In genomic region chr21:42374457-42374856, GRCh38 we compare ENCODE assay signal across 31 cellular contexts. TPM values are rescaled to one million over a fixed set of nuclear protein-coding genes. Genes with fewer than 3 reads are reported as not detected.
DNase-seq lines count a peak whose midpoint lies in the region; ATAC-seq and TF ChIP-seq lines count a peak whose summit lies in the region.
"Had no signal": no experiment of that assay in that cellular context is flagged by ENCODE, and none has a peak within 500 bp of the region (broad histone marks: within the 10 kb centered on the region; RNA-seq: fewer than 3 reads in every experiment).

No MANE protein-coding gene starts in this region.

- H3K27me3 ChIP-seq in left lung: peaks cover 0 to 24% of the 10 kb centered on the region in 2 donors
- H3K27me3 ChIP-seq: ascending aorta, MG63, testis had no signal

- peak overlapping the region; percentile 53 for H3K4me3 Mint-ChIP-seq in stimulated activated naive CD8-positive, alpha-beta T cell treated with anti-CD3 and anti-CD28 coated beads, Interleukin-15, Interleukin-2, amounts not matched to agents 100 ng/mL and 50 ng/mL, for 24 hours
- peak overlapping the region in 1 of 2 donors; percentile 57 for H3K4me3 Mint-ChIP-seq in stimulated activated naive CD8-positive, alpha-beta T cell treated with anti-CD3 and anti-CD28 coated beads, Interleukin-15, amount 100 ng/mL, for 72 hours
- H3K4me3 Mint-ChIP-seq in activated T-cell treated with anti-CD3 and anti-CD28 coated beads, Interleukin-2, amount 50 U/mL, for 72 hours: peak overlapping the region; percentile 68 to 75
- H3K4me3 Mint-ChIP-seq: stimulated activated naive B cell treated with anti-CD40 and anti-IgM and Interleukin-4, amounts not matched to agents 10 μg/mL and 1 μg/mL and 100 μg/mL, for 72 hours had no signal

- H3K36me3 ChIP-seq in left lung: no peaks in the 10 kb centered on the region
- H3K36me3 ChIP-seq: ascending aorta, cardiac muscle cell, HAP-1, left ventricle myocardium inferior, MG63 had no signal

- peak overlapping the region; percentile 94 for H3K27ac Mint-ChIP-seq in stimulated activated naive CD8-positive, alpha-beta T cell treated with anti-CD3 and anti-CD28 coated beads, Interleukin-15, Interleukin-2, amounts not matched to agents 100 ng/mL and 50 ng/mL, for 24 hours
- H3K27ac Mint-ChIP-seq in stimulated activated naive CD8-positive, alpha-beta T cell treated with anti-CD3 and anti-CD28 coated beads, Interleukin-15, amount 100 ng/mL, for 72 hours: no peak overlapping the region
- H3K27ac Mint-ChIP-seq in activated T-cell treated with anti-CD3 and anti-CD28 coated beads, Interleukin-2, amount 50 U/mL, for 72 hours: peak overlapping the region; percentile 95
- H3K27ac Mint-ChIP-seq: stimulated activated naive B cell treated with anti-CD40 and anti-IgM and Interleukin-4, amounts not matched to agents 10 μg/mL and 1 μg/mL and 100 μg/mL, for 72 hours had no signal

- H3K9me3 Mint-ChIP-seq in stimulated activated naive CD8-positive, alpha-beta T cell treated with anti-CD3 and anti-CD28 coated beads, Interleukin-15, Interleukin-2, amounts not matched to agents 100 ng/mL and 50 ng/mL, for 24 hours: no peaks in the 10 kb centered on the region
- H3K9me3 Mint-ChIP-seq in stimulated activated naive CD8-positive, alpha-beta T cell treated with anti-CD3 and anti-CD28 coated beads, Interleukin-15, amount 100 ng/mL, for 72 hours: no peaks in the 10 kb centered on the region
- no peaks in the 10 kb centered on the region for H3K9me3 Mint-ChIP-seq in activated T-cell treated with anti-CD3 and anti-CD28 coated beads, Interleukin-2, amount 50 U/mL, for 72 hours
- H3K9me3 Mint-ChIP-seq: activated naive CD4-positive, alpha-beta T cell treated with anti-CD3 and anti-CD28 coated beads, Interleukin-2, amount 50 U/mL, for 72 hours; stimulated activated naive B cell treated with anti-CD40 and anti-IgM and Interleukin-4, amounts not matched to agents 10 μg/mL and 1 μg/mL and 100 μg/mL, for 72 hours had no signal

- no peak overlapping the region for H3K4me3 ChIP-seq in left lung
- H3K4me3 ChIP-seq: ascending aorta, cardiac muscle cell, coronary artery, HAP-1, left ventricle myocardium inferior, MG63, psoas muscle, testis had no signal

- no peaks in the 10 kb centered on the region for H3K4me1 ChIP-seq in left lung
- H3K4me1 ChIP-seq: ascending aorta, HAP-1, left ventricle myocardium inferior, psoas muscle, testis had no signal

- intact Hi-C loops in left lung (cut with DNase I): no loop called here

- H3K27me3 Mint-ChIP-seq in stimulated activated naive CD8-positive, alpha-beta T cell treated with anti-CD3 and anti-CD28 coated beads, Interleukin-15, Interleukin-2, amounts not matched to agents 100 ng/mL and 50 ng/mL, for 24 hours: peaks cover 4% of the 10 kb centered on the region
- no peaks in the 10 kb centered on the region for H3K27me3 Mint-ChIP-seq in stimulated activated naive CD8-positive, alpha-beta T cell treated with anti-CD3 and anti-CD28 coated beads, Interleukin-15, amount 100 ng/mL, for 72 hours
- H3K27me3 Mint-ChIP-seq in activated T-cell treated with anti-CD3 and anti-CD28 coated beads, Interleukin-2, amount 50 U/mL, for 72 hours (ENCODE audit: low read depth): no peaks in the 10 kb centered on the region

- no peak overlapping the region for H3K27ac ChIP-seq in left lung
- H3K27ac ChIP-seq: ascending aorta, C4-2B, cardiac muscle cell, coronary artery, left ventricle myocardium inferior, psoas muscle, testis had no signal

- H3K9me3 ChIP-seq in left lung: no peaks in the 10 kb centered on the region
- H3K9me3 ChIP-seq: ascending aorta, HAP-1, left ventricle myocardium inferior, MG63, psoas muscle, testis had no signal

- TF ChIP-seq CTCF in left lung (IDR thresholded peaks at IDR 0.05): no peak

- no peak for DNase-seq in stimulated activated naive CD8-positive, alpha-beta T cell treated with anti-CD3 and anti-CD28 coated beads, Interleukin-15, amount 100 ng/mL, for 72 hours
- DNase-seq in activated T-cell treated with anti-CD3 and anti-CD28 coated beads, Interleukin-2, amount 50 U/mL, for 72 hours: peak in 1 of 2 donors; percentile 17
- no peak for DNase-seq in left lung
- no peak for DNase-seq in A172 (ENCODE audit: low spot score)
- DNase-seq: effector memory CD4-positive, alpha-beta T cell; erythroblast; KBM-7; left ventricle myocardium inferior; MG63; NCI-H2029 treated with DMSO at 0.1 percent for 48 hours; NCI-H226; NCI-H69; nucleus accumbens; psoas muscle; SHP77; stimulated activated CD4-positive, alpha-beta T cell treated with anti-CD3 and anti-CD28 coated beads, Interleukin-4, amount 100 ng/mL, for 4 hours; stimulated activated naive B cell treated with anti-CD40 and anti-IgM and Interleukin-4, amounts not matched to agents 10 μg/mL and 1 μg/mL and 100 μg/mL, for 72 hours; T-helper 9 cell; testis had no signal

- no peak for ATAC-seq in stimulated activated naive CD8-positive, alpha-beta T cell treated with anti-CD3 and anti-CD28 coated beads, Interleukin-15, amount 100 ng/mL, for 72 hours
- peak; percentile 40 to 52 for ATAC-seq in activated T-cell treated with anti-CD3 and anti-CD28 coated beads, Interleukin-2, amount 50 U/mL, for 72 hours (replicated peaks in 1 of 2)
- ATAC-seq in GM19023 (IDR thresholded peaks at IDR 0.05; ENCODE audit: unreplicated experiment) (no peak), left lung (no peak)
- ATAC-seq: Panc1; psoas muscle; stimulated activated naive B cell treated with anti-CD40 and anti-IgM and Interleukin-4, amounts not matched to agents 10 μg/mL and 1 μg/mL and 100 μg/mL, for 72 hours had no signal

- H3K36me3 Mint-ChIP-seq in stimulated activated naive CD8-positive, alpha-beta T cell treated with anti-CD3 and anti-CD28 coated beads, Interleukin-15, Interleukin-2, amounts not matched to agents 100 ng/mL and 50 ng/mL, for 24 hours (ENCODE audit: low read depth): peaks cover 21% of the 10 kb centered on the region
- peaks cover 9 to 26% of the 10 kb centered on the region in 2 donors for H3K36me3 Mint-ChIP-seq in activated T-cell treated with anti-CD3 and anti-CD28 coated beads, Interleukin-2, amount 50 U/mL, for 72 hours (ENCODE audit: insufficient read depth in 2 of 2)

- H3K4me1 Mint-ChIP-seq in stimulated activated naive CD8-positive, alpha-beta T cell treated with anti-CD3 and anti-CD28 coated beads, Interleukin-15, Interleukin-2, amounts not matched to agents 100 ng/mL and 50 ng/mL, for 24 hours (ENCODE audit: low read depth): peaks cover 52% of the 10 kb centered on the region
- H3K4me1 Mint-ChIP-seq in stimulated activated naive CD8-positive, alpha-beta T cell treated with anti-CD3 and anti-CD28 coated beads, Interleukin-15, amount 100 ng/mL, for 72 hours: peaks cover 78% of the 10 kb centered on the region
- H3K4me1 Mint-ChIP-seq in activated T-cell treated with anti-CD3 and anti-CD28 coated beads, Interleukin-2, amount 50 U/mL, for 72 hours (ENCODE audit: low read depth): peaks cover 52% of the 10 kb centered on the region

RNA-seq across cellular contexts. Expression of gene TFF1, which starts 8.1 kb away (rescaled TPM):
- 1 to 10 TPM in 1 of 2 donors, under 1 TPM in 1; 0.97 to 1.7 TPM for total RNA-seq in activated T-cell treated with anti-CD3 and anti-CD28 coated beads, Interleukin-2, amount 50 U/mL, for 72 hours
- not detected for total RNA-seq in left lung
- not detected in 2 replicates for total RNA-seq in A172 (2014; rRNA removed; shearing (Covaris generic))
- total RNA-seq: activated naive CD4-positive, alpha-beta T cell treated with anti-CD3 and anti-CD28 coated beads, Interleukin-2, amount 50 U/mL, for 72 hours; ascending aorta; cardiac muscle cell; Daoy; HT1080; left ventricle myocardium inferior; psoas muscle; testis; urinary bladder had no signal

RNA-seq across cellular contexts. Expression of gene TMPRSS3, which starts 21.4 kb away (rescaled TPM):
- 10 to 100 TPM; 57.1 to 91.9 TPM for total RNA-seq in activated T-cell treated with anti-CD3 and anti-CD28 coated beads, Interleukin-2, amount 50 U/mL, for 72 hours
- total RNA-seq in left lung: 1 to 10 TPM; 2.9 to 4.8 TPM
- 0.12 TPM in 1 of 2 replicates, not detected in the other for total RNA-seq in A172 (2014; rRNA removed; shearing (Covaris generic))
- total RNA-seq: ascending aorta, cardiac muscle cell, HT1080, left ventricle myocardium inferior, urinary bladder had no signal

RNA-seq across cellular contexts. Expression of gene TFF2, which starts 23.7 kb away (rescaled TPM):
- total RNA-seq in activated T-cell treated with anti-CD3 and anti-CD28 coated beads, Interleukin-2, amount 50 U/mL, for 72 hours: not detected
- not detected for total RNA-seq in left lung
- not detected in 2 replicates for total RNA-seq in A172 (2014; rRNA removed; shearing (Covaris generic))
- total RNA-seq: activated naive CD4-positive, alpha-beta T cell treated with anti-CD3 and anti-CD28 coated beads, Interleukin-2, amount 50 U/mL, for 72 hours; ascending aorta; cardiac muscle cell; Daoy; HT1080; left ventricle myocardium inferior; psoas muscle; testis; urinary bladder had no signal

RNA-seq across cellular contexts. Expression of gene UBASH3A, which starts 29.2 kb away (rescaled TPM):
- 10 to 100 TPM; 54.5 to 57.4 TPM for total RNA-seq in activated T-cell treated with anti-CD3 and anti-CD28 coated beads, Interleukin-2, amount 50 U/mL, for 72 hours
- 1 to 10 TPM in 1 of 2 donors, under 1 TPM in 1; 0.67 to 1.3 TPM for total RNA-seq in left lung
- total RNA-seq in A172 (2014; rRNA removed; shearing (Covaris generic)): not detected in 2 replicates
- total RNA-seq: cardiac muscle cell, Daoy, HT1080, left ventricle myocardium inferior had no signal

RNA-seq across cellular contexts. Expression of gene TFF3, which starts 59.2 kb away (rescaled TPM):
- total RNA-seq in activated T-cell treated with anti-CD3 and anti-CD28 coated beads, Interleukin-2, amount 50 U/mL, for 72 hours: not detected
- 10 to 100 TPM in 1 of 2 donors, 1 to 10 TPM in 1; 5.5 to 11.1 TPM for total RNA-seq in left lung
- total RNA-seq in A172 (2014; rRNA removed; shearing (Covaris generic)): not detected in 2 replicates
- total RNA-seq: activated naive CD4-positive, alpha-beta T cell treated with anti-CD3 and anti-CD28 coated beads, Interleukin-2, amount 50 U/mL, for 72 hours; ascending aorta; cardiac muscle cell; HT1080 had no signal

Comparison
In these comparisons a context has a peak if more than half of its experiments do, and no peak if none do; other contexts are left out.
1. H3K27ac Mint-ChIP-seq: peak in stimulated activated naive CD8-positive, alpha-beta T cell treated with anti-CD3 and anti-CD28 coated beads, Interleukin-15, Interleukin-2, amounts not matched to agents 100 ng/mL and 50 ng/mL, for 24 hours (single experiment) and activated T-cell treated with anti-CD3 and anti-CD28 coated beads, Interleukin-2, amount 50 U/mL, for 72 hours (single experiment); none in stimulated activated naive CD8-positive, alpha-beta T cell treated with anti-CD3 and anti-CD28 coated beads, Interleukin-15, amount 100 ng/mL, for 72 hours (0 of 2).
2. ATAC-seq: peak in activated T-cell treated with anti-CD3 and anti-CD28 coated beads, Interleukin-2, amount 50 U/mL, for 72 hours (2 of 2); none in stimulated activated naive CD8-positive, alpha-beta T cell treated with anti-CD3 and anti-CD28 coated beads, Interleukin-15, amount 100 ng/mL, for 72 hours (single experiment), GM19023 (single experiment) and left lung (single experiment).
3. RNA of gene TMPRSS3, which starts 21.4 kb away (total RNA-seq): 57.1 to 91.9 TPM in activated T-cell treated with anti-CD3 and anti-CD28 coated beads, Interleukin-2, amount 50 U/mL, for 72 hours; 2.9 to 4.8 TPM in left lung and 0.12 TPM in A172; every median in the first group is over 10 times any median in the second.